In genomic region chr3:133479895-133480669, GRCh38 we compare ENCODE assay signal across 8 cellular contexts.
DNase-seq lines count a peak whose midpoint lies in the region; ATAC-seq and TF ChIP-seq lines count a peak whose summit lies in the region.

No MANE protein-coding gene starts in this region.

- no peaks in the 10 kb centered on the region for H3K36me3 ChIP-seq in psoas muscle (ENCODE audit: insufficient read depth in 1 of 2, low read depth in 1 of 2)

- intact Hi-C loops in dorsolateral prefrontal cortex (cut with DNase I) (no loop called here), psoas muscle (cut with DNase I) (no loop called here)

- H3K27me3 ChIP-seq in dorsolateral prefrontal cortex (no peaks in the 10 kb centered on the region), psoas muscle (ENCODE audit: insufficient read depth in 3 of 3, low read length in 2 of 3) (no peaks in the 10 kb centered on the region)

- peak overlapping the region in 5 of 10 donors; percentile 2 to 44 (median 9) for H3K4me3 Mint-ChIP-seq in naive thymus-derived CD8-positive, alpha-beta T cell

- ATAC-seq in GM18520 (IDR thresholded peaks at IDR 0.05; ENCODE audit: unreplicated experiment) (peak; percentile 40), HG02571 (IDR thresholded peaks at IDR 0.05; ENCODE audit: unreplicated experiment) (peak; percentile 47), psoas muscle (no peak)
- peak in 1 of 2 donors; percentile 30 for ATAC-seq in naive thymus-derived CD8-positive, alpha-beta T cell

- H3K9me3 Mint-ChIP-seq in naive thymus-derived CD8-positive, alpha-beta T cell, result peaks cover 0 to 2% (median 0%) of the 10 kb centered on the region in 9 donors

- peak overlapping the region in 7 of 10 donors; percentile 6 to 84 (median 64) for H3K27ac Mint-ChIP-seq in naive thymus-derived CD8-positive, alpha-beta T cell

- peaks cover 4% of the 10 kb centered on the region for H3K4me1 ChIP-seq in psoas muscle

- H3K27ac ChIP-seq in dorsolateral prefrontal cortex, result no peak overlapping the region
- H3K27ac ChIP-seq in psoas muscle, result no peak overlapping the region

- peaks cover 0 to 12% (median 2%) of the 10 kb centered on the region in 3 donors for H3K36me3 Mint-ChIP-seq in naive thymus-derived CD8-positive, alpha-beta T cell

- DNase-seq in NCI-H1048 (lab: John Stamatoyannopoulos, UW), result peak; percentile 75
- DNase-seq in naive thymus-derived CD8-positive, alpha-beta T cell, result no peak
- DNase-seq in dorsolateral prefrontal cortex, result no peak
- no peak for DNase-seq in psoas muscle
- DNase-seq in cortex of kidney (lab: John Stamatoyannopoulos, UW), result no peak
- no peak for DNase-seq in NCI-H2196 (lab: John Stamatoyannopoulos, UW; ENCODE audit: unreplicated experiment)

- TF ChIP-seq CTCF in dorsolateral prefrontal cortex (IDR thresholded peaks at IDR 0.05 in 54 of 56, conservative IDR thresholded peaks at IDR 0.05 in 2 of 56; ENCODE audit: low read depth in 1 of 56, partially characterized antibody in 56 of 56) (no peak), psoas muscle (IDR thresholded peaks at IDR 0.05) (no peak)

- WGBS in psoas muscle, 3 donors, result 88 to 89% (median 89%) methylated on average over 7 of the region's 7 CpGs

- H3K4me1 Mint-ChIP-seq in naive thymus-derived CD8-positive, alpha-beta T cell, result peaks cover 19 to 65% (median 48%) of the 10 kb centered on the region in 4 donors

- H3K4me3 ChIP-seq in dorsolateral prefrontal cortex, result no peak overlapping the region
- no peak overlapping the region for H3K4me3 ChIP-seq in psoas muscle

- H3K27me3 Mint-ChIP-seq in naive thymus-derived CD8-positive, alpha-beta T cell, result no peaks in the 10 kb centered on the region

- H3K9me3 ChIP-seq in psoas muscle, result peaks cover 6% of the 10 kb centered on the region

- POLR2A ChIA-PET in naive thymus-derived CD8-positive, alpha-beta T cell (lab: Charles Lee), result interaction anchor here (0.7 to 1.1 kb wide), 2 partner anchors 9 to 94 kb away, joined by 3 read pairs; no protein-coding TSS in a partner anchor

Comparison
In these comparisons a context has a peak if more than half of its experiments do, and no peak if none do; other contexts are left out.
1. ATAC-seq: peak in GM18520 (single experiment) and HG02571 (single experiment); none in psoas muscle (0 of 4).